15 cellular contexts compared by ENCODE assay signal in the genomic region with DNA sequence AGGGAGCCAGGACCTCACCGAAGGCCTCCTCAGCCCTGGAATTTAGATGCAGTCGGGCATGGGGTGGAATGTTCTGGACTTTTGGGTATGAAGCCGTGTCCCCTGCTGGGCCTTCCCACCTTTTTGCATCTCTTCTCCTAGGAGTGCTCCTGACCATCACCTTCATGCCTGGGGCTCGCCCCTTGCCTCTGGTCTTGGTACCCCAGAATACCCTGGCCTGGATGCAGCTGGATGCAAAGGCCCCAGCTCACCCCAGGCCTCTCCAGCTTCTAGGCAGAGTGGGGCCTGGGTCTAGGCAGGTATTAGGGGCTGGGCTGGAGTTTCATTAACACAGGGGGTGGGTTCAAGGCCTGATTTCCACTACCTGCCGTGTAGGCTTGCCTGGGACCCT. TPM values are rescaled to one million over a fixed set of nuclear protein-coding genes. Genes with fewer than 3 reads are reported as not detected.
DNase-seq lines count a peak whose midpoint lies in the region; FAIRE-seq and TF ChIP-seq lines count a peak whose summit lies in the region.
"Had no signal": no experiment of that assay in that cellular context is flagged by ENCODE, and none has a peak within 500 bp of the region (broad histone marks: within the 10 kb centered on the region; RNA-seq: fewer than 3 reads in every experiment).

No MANE protein-coding gene starts in this region.

- H3K9ac ChIP-seq in NT2/D1 (ENCODE audit: insufficient read length, low read depth): peak overlapping the region; percentile 26
- H3K9ac ChIP-seq in astrocyte (ENCODE audit: low read length): peak overlapping the region; percentile 21
- H3K9ac ChIP-seq in mesenchymal stem cell (ENCODE audit: low read length): peak overlapping the region; percentile 53

- H3K9me3 ChIP-seq in NT2/D1 (ENCODE audit: insufficient read depth, low read length): no peaks in the 10 kb centered on the region
- H3K9me3 ChIP-seq in astrocyte (ENCODE audit: insufficient read depth, low read depth, low read length): no peaks in the 10 kb centered on the region
- no peaks in the 10 kb centered on the region for H3K9me3 ChIP-seq in mesenchymal stem cell (ENCODE audit: control insufficient read depth, low read length)
- peaks cover 0 to 1% (median 0%) of the 10 kb centered on the region in 8 donors for H3K9me3 ChIP-seq in spleen

- H3K4me2 ChIP-seq in astrocyte (ENCODE audit: low read length) (peak overlapping the region; percentile 41), mesenchymal stem cell (ENCODE audit: low read length, poor library complexity, severe bottlenecking) (no peak overlapping the region)

- H3K4me3 ChIP-seq in NT2/D1 (ENCODE audit: insufficient read length, low read depth): no peak overlapping the region
- H3K4me3 ChIP-seq in astrocyte (ENCODE audit: insufficient read depth, low read depth, low read length): no peak overlapping the region
- H3K4me3 ChIP-seq in mesenchymal stem cell (ENCODE audit: insufficient read depth in 1 of 2, low read depth in 1 of 2, low read length in 2 of 2): no peak overlapping the region
- H3K4me3 ChIP-seq in spleen: no peak overlapping the region

- H3K36me3 Mint-ChIP-seq in astrocyte (ENCODE audit: low read depth, unreplicated experiment) (peaks cover 5% of the 10 kb centered on the region), endothelial cell (ENCODE audit: low read depth, unreplicated experiment) (no peaks in the 10 kb centered on the region), progenitor cell of endocrine pancreas (ENCODE audit: insufficient read depth) (no peaks in the 10 kb centered on the region)

- H2AFZ ChIP-seq in astrocyte (ENCODE audit: low read depth, low read length) (peak overlapping the region; percentile 79), mesenchymal stem cell (ENCODE audit: low read depth, low read length) (no peak overlapping the region)

- peak overlapping the region; percentile 26 for H2BK15ac ChIP-seq in mesenchymal stem cell (ENCODE audit: low read depth, poor library complexity, severe bottlenecking)

- H3K79me2 ChIP-seq in astrocyte (ENCODE audit: insufficient read depth, low read length): no peaks in the 10 kb centered on the region

- H3K27ac ChIP-seq in astrocyte (ENCODE audit: low read depth, low read length): no peak overlapping the region
- H3K27ac ChIP-seq in mesenchymal stem cell (ENCODE audit: low read length, poor library complexity, severe bottlenecking): no peak overlapping the region
- H3K27ac ChIP-seq in spleen: no peak overlapping the region

- peak overlapping the region; percentile 52 for H4K8ac ChIP-seq in mesenchymal stem cell (ENCODE audit: low read length)

- H3K9me3 Mint-ChIP-seq in astrocyte (ENCODE audit: unreplicated experiment) (no peaks in the 10 kb centered on the region), endothelial cell (ENCODE audit: unreplicated experiment) (no peaks in the 10 kb centered on the region), progenitor cell of endocrine pancreas (ENCODE audit: low read depth) (no peaks in the 10 kb centered on the region)

- peak overlapping the region; percentile 82 for H2AK5ac ChIP-seq in mesenchymal stem cell (ENCODE audit: low read length, severe bottlenecking)

- no peak overlapping the region for H2BK5ac ChIP-seq in mesenchymal stem cell (ENCODE audit: low read depth, low read length, poor library complexity, severe bottlenecking)

- H3K27ac Mint-ChIP-seq in astrocyte (ENCODE audit: unreplicated experiment) (peak overlapping the region; percentile 59), endothelial cell (ENCODE audit: unreplicated experiment) (no peak overlapping the region), progenitor cell of endocrine pancreas (no peak overlapping the region)

- TF ChIP-seq CTCF in astrocyte (IDR thresholded peaks at IDR 0.05; ENCODE audit: insufficient read depth, low read depth, low read length): no peak
- no peak for TF ChIP-seq CTCF in spleen (IDR thresholded peaks at IDR 0.05 in 8 of 11, conservative IDR thresholded peaks at IDR 0.05 in 3 of 11)
- no peak for TF ChIP-seq CTCF in endothelial cell (IDR thresholded peaks at IDR 0.05; ENCODE audit: unreplicated experiment)
- TF ChIP-seq CTCF in progenitor cell of endocrine pancreas (IDR thresholded peaks at IDR 0.05; ENCODE audit: unreplicated experiment): no peak

- H3K27me3 ChIP-seq in NT2/D1 (ENCODE audit: insufficient read depth, insufficient read length) (no peaks in the 10 kb centered on the region), astrocyte (ENCODE audit: insufficient read depth, low read length) (no peaks in the 10 kb centered on the region), mesenchymal stem cell (ENCODE audit: control insufficient read depth in 1 of 2, insufficient read depth in 1 of 2, low read length in 2 of 2) (no peaks in the 10 kb centered on the region), spleen (replicated peaks in 1 of 7) (no peaks in the 10 kb centered on the region)

- DNase-seq in NT2/D1 (ENCODE audit: low read depth, low spot score) (no peak), astrocyte (ENCODE audit: low read depth) (no peak), mesenchymal stem cell (no peak), spleen (peak; percentile 61), NCI-H2227 treated with DMSO at 0.1 percent for 48 hours (lab: John Stamatoyannopoulos, UW) (no peak), endothelial cell (ENCODE audit: low spot score) (no peak), progenitor cell of endocrine pancreas (ENCODE audit: low spot score, unreplicated experiment) (no peak), GF-D8 (lab: John Stamatoyannopoulos, UW) (no peak)
- DNase-seq: activated CD4-positive, alpha-beta T cell treated with anti-CD3 and anti-CD28 coated beads, Interleukin-2, amount 50 U/mL, for 1 hour; activated gamma-delta T cell; GOT3; mammary epithelial cell; NCI-H510A had no signal

- H3K18ac ChIP-seq in mesenchymal stem cell (ENCODE audit: low read depth in 1 of 2, low read length in 2 of 2): peak overlapping the region; percentile 2 to 67

- H3K36me3 ChIP-seq in NT2/D1 (ENCODE audit: insufficient read depth, insufficient read length, low read length) (no peaks in the 10 kb centered on the region), astrocyte (ENCODE audit: insufficient read depth, low read length) (no peaks in the 10 kb centered on the region), mesenchymal stem cell (ENCODE audit: control insufficient read depth in 1 of 2, insufficient read depth in 2 of 2, low read depth in 1 of 2, low read length in 2 of 2) (peaks cover 13 to 37% of the 10 kb centered on the region in 2 experiments), spleen (no peaks in the 10 kb centered on the region)

- H2BK12ac ChIP-seq in mesenchymal stem cell (ENCODE audit: low read length in 2 of 2): peak overlapping the region; percentile 6 to 87

- no peak overlapping the region for H3K23ac ChIP-seq in mesenchymal stem cell (ENCODE audit: low read length in 2 of 2)

- H4K91ac ChIP-seq in mesenchymal stem cell (ENCODE audit: low read length): peak overlapping the region; percentile 73

- peak overlapping the region in 1 of 2 experiments; percentile 73 for H3K14ac ChIP-seq in mesenchymal stem cell (ENCODE audit: low read length in 2 of 2)

- FAIRE-seq in astrocyte (lab: Jason Lieb, UNC): no peak
- FAIRE-seq: RCC 7860 had no signal

- whole genome bisulfite sequencing in mesenchymal stem cell: 91% methylated on average over 5 of the region's 5 CpGs
- WGBS in spleen, 5 donors: 83 to 93% (median 83%) methylated on average over 4 to 5 of the region's 5 CpGs

- H3K4ac ChIP-seq in mesenchymal stem cell (ENCODE audit: low read depth in 1 of 2, low read length in 2 of 2): peak overlapping the region in 1 of 2 experiments; percentile 37

- no peak for TF ChIP-seq POLR2A in spleen (IDR thresholded peaks at IDR 0.05)

- no peaks in the 10 kb centered on the region for H3K79me1 ChIP-seq in mesenchymal stem cell (replicated peaks; ENCODE audit: low read length, poor library complexity, severe bottlenecking)

- H2BK120ac ChIP-seq in mesenchymal stem cell (ENCODE audit: low read depth, low read length): no peak overlapping the region

- H4K20me1 ChIP-seq in astrocyte (ENCODE audit: insufficient read depth, low read length): no peaks in the 10 kb centered on the region

- H3K4me1 Mint-ChIP-seq in astrocyte (ENCODE audit: low read depth, unreplicated experiment): peaks cover 19% of the 10 kb centered on the region
- peaks cover 26% of the 10 kb centered on the region for H3K4me1 Mint-ChIP-seq in endothelial cell (ENCODE audit: unreplicated experiment)
- H3K4me1 Mint-ChIP-seq in progenitor cell of endocrine pancreas (ENCODE audit: low read depth): peaks cover 9% of the 10 kb centered on the region

- intact Hi-C loops in spleen (cut with DNase I; ENCODE audit: low total_unique reads): no loop called here

- H3K4me3 Mint-ChIP-seq in astrocyte (ENCODE audit: unreplicated experiment) (no peak overlapping the region), endothelial cell (ENCODE audit: unreplicated experiment) (no peak overlapping the region), progenitor cell of endocrine pancreas (ENCODE audit: low read depth) (no peak overlapping the region)

- H3K4me1 ChIP-seq in NT2/D1 (ENCODE audit: insufficient read depth, insufficient read length) (peaks cover 20% of the 10 kb centered on the region), astrocyte (ENCODE audit: insufficient read depth, low read length) (peaks cover 20% of the 10 kb centered on the region), mesenchymal stem cell (ENCODE audit: control insufficient read depth, insufficient read depth, low read depth, low read length) (peaks cover 34% of the 10 kb centered on the region), spleen (peaks cover 0 to 7% (median 0%) of the 10 kb centered on the region in 6 donors)

- peaks cover 12% of the 10 kb centered on the region for H3K27me3 Mint-ChIP-seq in astrocyte (ENCODE audit: low read depth, unreplicated experiment)
- peaks cover 11% of the 10 kb centered on the region for H3K27me3 Mint-ChIP-seq in endothelial cell (ENCODE audit: unreplicated experiment)
- peaks cover 3% of the 10 kb centered on the region for H3K27me3 Mint-ChIP-seq in progenitor cell of endocrine pancreas

RNA-seq across cellular contexts. Expression of gene AQP1, which starts 9.9 kb away (rescaled TPM):
- 6.7 and 10.0 TPM in 2 replicates for total RNA-seq in astrocyte
- polyA plus RNA-seq in mesenchymal stem cell (2013, experiment 1 of 2): 1.0 TPM
- polyA plus RNA-seq in mesenchymal stem cell (2013, experiment 2 of 2): 0.86 TPM
- total RNA-seq in spleen: 10 to 100 TPM; 17.1 to 32.7 (median 23.2) TPM
- polyA plus RNA-seq in spleen: 10 to 100 TPM in 2 of 3 donors, 1 to 10 TPM in 1; 4.4 to 34.3 (median 16.2) TPM
- total RNA-seq in endothelial cell (ENCODE audit: unreplicated experiment): 2.7 TPM
- 1.3 and 1.4 TPM in 2 replicates for total RNA-seq in progenitor cell of endocrine pancreas
- total RNA-seq: T-helper 2 cell treated with Interferon-gamma antibody and Interleukin-4, amounts not matched to agents 100 ng/mL and 5 ng/mL, for 36 hours had no signal

RNA-seq across cellular contexts. Expression of gene GHRHR, which starts 42.2 kb away (rescaled TPM):
- total RNA-seq in astrocyte (not detected in 2 replicates), spleen (not detected), endothelial cell (ENCODE audit: unreplicated experiment) (7.5 TPM), progenitor cell of endocrine pancreas (not detected in 2 replicates)
- polyA plus RNA-seq in mesenchymal stem cell (2013, experiment 1 of 2): not detected
- not detected for polyA plus RNA-seq in mesenchymal stem cell (2013, experiment 2 of 2)
- polyA plus RNA-seq in spleen: not detected
- total RNA-seq: mammary epithelial cell; T-helper 2 cell treated with Interferon-gamma antibody and Interleukin-4, amounts not matched to agents 100 ng/mL and 5 ng/mL, for 36 hours had no signal
- polyA plus RNA-seq: mammary epithelial cell had no signal
